Comparison of ENCODE assay signal across 29 cellular contexts in genomic region chr6:121223930-121224329, GRCh38.
"Had no signal": no experiment of that assay in that cellular context is flagged by ENCODE, and none has a peak within 500 bp of the region (broad histone marks: within the 10 kb centered on the region; RNA-seq: fewer than 3 reads in every experiment).

No MANE protein-coding gene starts in this region.

- ATAC-seq: activated CD8-positive, alpha-beta T cell treated with anti-CD3 and anti-CD28 coated beads for 36 hours; activated T-cell treated with anti-CD3 and anti-CD28 coated beads, Interleukin-2, amount 50 U/mL, for 4 hours; esophagus mucosa had no signal

- H3K27me3 Mint-ChIP-seq: activated CD4-positive, alpha-beta T cell treated with anti-CD3 and anti-CD28 coated beads, Interleukin-2, amount 10 ng/mL, durations not matched to agents 7 days and 5 days; activated CD8-positive, alpha-beta T cell treated with anti-CD3 and anti-CD28 coated beads for 36 hours; activated naive CD8-positive, alpha-beta T cell; brain; dendritic cell treated with granulocyte-macrophage colony-stimulating factor and Interleukin-4, amounts not matched to agents 40 ng/mL and 50 ng/mL, for 4 days had no signal

- H3K4me3 Mint-ChIP-seq: activated CD4-positive, alpha-beta T cell treated with anti-CD3 and anti-CD28 coated beads, Interleukin-2, amount 10 ng/mL, durations not matched to agents 7 days and 5 days; activated CD8-positive, alpha-beta T cell treated with anti-CD3 and anti-CD28 coated beads for 36 hours; activated naive CD8-positive, alpha-beta T cell; activated T-cell treated with anti-CD3 and anti-CD28 coated beads, Interleukin-2, amount 50 U/mL, for 4 hours; activated T-helper 1 cell treated with anti-CD3 and anti-CD28 coated beads, Interleukin-12 subunit alpha, Interleukin-12 subunit beta, Interleukin-2, Interleukin-4 antibody, amounts not matched to agents 30 ng/mL and 10 ng/mL and 1 ng/mL, durations not matched to agents 14 hours and 24 hours and 36 hours; brain; dendritic cell treated with granulocyte-macrophage colony-stimulating factor and Interleukin-4, amounts not matched to agents 40 ng/mL and 50 ng/mL, for 4 days; endodermal cell had no signal

- H3K27ac Mint-ChIP-seq: activated CD4-positive, alpha-beta T cell treated with anti-CD3 and anti-CD28 coated beads, Interleukin-2, amount 10 ng/mL, durations not matched to agents 7 days and 5 days; activated CD8-positive, alpha-beta T cell treated with anti-CD3 and anti-CD28 coated beads for 36 hours; activated naive CD8-positive, alpha-beta T cell; activated T-helper 1 cell treated with anti-CD3 and anti-CD28 coated beads, Interleukin-12 subunit alpha, Interleukin-12 subunit beta, Interleukin-2, Interleukin-4 antibody, amounts not matched to agents 30 ng/mL and 10 ng/mL and 1 ng/mL, durations not matched to agents 14 hours and 24 hours and 36 hours; brain; dendritic cell treated with granulocyte-macrophage colony-stimulating factor and Interleukin-4, amounts not matched to agents 40 ng/mL and 50 ng/mL, for 4 days; endodermal cell had no signal

- H3K9me3 ChIP-seq: ascending aorta, breast epithelium had no signal

- H3K36me3 ChIP-seq: ascending aorta, breast epithelium, cardiac muscle cell had no signal

- H3K4me3 ChIP-seq: ascending aorta, breast epithelium, cardiac muscle cell, coronary artery, dorsolateral prefrontal cortex had no signal

- H3K27ac ChIP-seq: ascending aorta, breast epithelium, cardiac muscle cell, coronary artery, dorsolateral prefrontal cortex had no signal

- DNase-seq: activated CD4-positive, alpha-beta T cell treated with anti-CD3 and anti-CD28 coated beads for 4 hours; activated CD4-positive, alpha-beta T cell treated with anti-CD3 and anti-CD28 coated beads, Interleukin-2, amount 10 ng/mL, durations not matched to agents 7 days and 5 days; activated CD4-positive, alpha-beta T cell treated with anti-CD3 and anti-CD28 coated beads, Interleukin-2, amount 50 U/mL, for 48 hours; activated CD4-positive, CD25-positive, alpha-beta regulatory T cell; activated CD4-positive, CD25-positive, alpha-beta regulatory T cell treated with anti-CD3 and anti-CD28 coated beads, Interleukin-2, amount 50 U/mL, for 72 hours; activated CD8-positive, alpha-beta memory T cell treated with anti-CD3 and anti-CD28 coated beads for 24 hours; activated CD8-positive, alpha-beta memory T cell treated with anti-CD3 and anti-CD28 coated beads, Interleukin-2, amount 50 U/mL, for 48 hours; activated CD8-positive, alpha-beta T cell treated with anti-CD3 and anti-CD28 coated beads for 36 hours; activated effector memory CD4-positive, alpha-beta T cell treated with Interleukin-2 at 50 U/mL for 16 hours; activated gamma-delta T cell treated with Interleukin-2 at 50 U/mL for 16 hours; activated naive CD4-positive, alpha-beta T cell treated with anti-CD3 and anti-CD28 coated beads, Interleukin-2, amount 50 U/mL, for 16 hours; activated naive CD4-positive, alpha-beta T cell treated with Interleukin-2 at 50 U/mL for 16 hours; activated T-cell treated with anti-CD3 and anti-CD28 coated beads, Interleukin-2, amount 50 U/mL, for 4 hours; central memory CD4-positive, alpha-beta T cell; dorsolateral prefrontal cortex; effector memory CD4-positive, alpha-beta T cell; endodermal cell; foreskin fibroblast; head of caudate nucleus had no signal

- H3K27me3 ChIP-seq: ascending aorta, breast epithelium, cardiac muscle cell, dorsolateral prefrontal cortex had no signal

- FAIRE-seq: frontal cortex had no signal

- H3K9me3 Mint-ChIP-seq: activated CD4-positive, alpha-beta T cell treated with anti-CD3 and anti-CD28 coated beads, Interleukin-2, amount 10 ng/mL, durations not matched to agents 7 days and 5 days; activated T-helper 1 cell treated with anti-CD3 and anti-CD28 coated beads, Interleukin-12 subunit alpha, Interleukin-12 subunit beta, Interleukin-2, Interleukin-4 antibody, amounts not matched to agents 30 ng/mL and 10 ng/mL and 1 ng/mL, durations not matched to agents 14 hours and 24 hours and 36 hours; endodermal cell had no signal

- H3K4me1 ChIP-seq: ascending aorta, breast epithelium had no signal

- H3K4me1 Mint-ChIP-seq: activated CD4-positive, alpha-beta T cell treated with anti-CD3 and anti-CD28 coated beads, Interleukin-2, amount 10 ng/mL, durations not matched to agents 7 days and 5 days; brain; endodermal cell had no signal
